ENCODE assay signal across 8 cellular contexts in genomic region chr17:77287432-77288068, GRCh38.
A peak's percentile ranks its signal among the peaks of the same experiment; 100 is the strongest.
DNase-seq lines count a peak whose midpoint lies in the region; ATAC-seq and TF ChIP-seq lines count a peak whose summit lies in the region.

No MANE protein-coding gene starts in this region.

- peaks cover 37% of the 10 kb centered on the region for H3K4me1 ChIP-seq in BE2C

- TF ChIP-seq CTCF in BE2C (IDR thresholded peaks at IDR 0.05; ENCODE audit: low read depth, low read length): no peak

- DNase-seq in BE2C (peak; percentile 62), NCI-H2196 treated with DMSO at 0.1 percent for 48 hours (lab: John Stamatoyannopoulos, UW; ENCODE audit: unreplicated experiment) (peak; percentile 95), ecto neural progenitor cell (ENCODE audit: low spot score) (peak; percentile 78), myocyte (ENCODE audit: low read depth) (peak; percentile 98), activated gamma-delta T cell (lab: John Stamatoyannopoulos, UW) (no peak)
- DNase-seq in stimulated activated naive CD4-positive, alpha-beta T cell treated with Interleukin-2 at 50 U/mL for 16 hours (lab: John Stamatoyannopoulos, UW): no peak

- H3K9me3 ChIP-seq in BE2C: no peaks in the 10 kb centered on the region

- H3K27me3 ChIP-seq in BE2C: no peaks in the 10 kb centered on the region

- H3K36me3 ChIP-seq in BE2C: no peaks in the 10 kb centered on the region

- no peak for ATAC-seq in HG02610 (IDR thresholded peaks at IDR 0.05; ENCODE audit: unreplicated experiment)
- no peak for ATAC-seq in GM21381 (IDR thresholded peaks at IDR 0.05; ENCODE audit: unreplicated experiment)

- H3K4me3 ChIP-seq in BE2C (ENCODE audit: low read depth, low read length): no peak overlapping the region; the same call in 1 of the 2 replicates

Comparison
In these comparisons a context has a peak if more than half of its experiments do, and no peak if none do; other contexts are left out.
1. DNase-seq: peak in BE2C (single experiment), NCI-H2196 treated with DMSO at 0.1 percent for 48 hours (single experiment), ecto neural progenitor cell (single experiment) and myocyte (single experiment); none in activated gamma-delta T cell (single experiment) and stimulated activated naive CD4-positive, alpha-beta T cell treated with Interleukin-2 at 50 U/mL for 16 hours (single experiment).